Comparison of ENCODE assay signal across 17 cellular contexts in genomic region chr5:146894763-146895521, GRCh38. TPM values are rescaled to one million over a fixed set of nuclear protein-coding genes. Genes with fewer than 3 reads are reported as not detected.
DNase-seq lines count a peak whose midpoint lies in the region; ATAC-seq, FAIRE-seq and TF ChIP-seq lines count a peak whose summit lies in the region.
"Had no signal": no experiment of that assay in that cellular context is flagged by ENCODE, and none has a peak within 500 bp of the region (broad histone marks: within the 10 kb centered on the region; RNA-seq: fewer than 3 reads in every experiment).

No MANE protein-coding gene starts in this region.

- H3K36me3 ChIP-seq in keratinocyte (ENCODE audit: control insufficient read depth in 2 of 2, extremely low read depth in 1 of 2, insufficient read depth in 2 of 2, low read length in 2 of 2) = no peaks in the 10 kb centered on the region
- H3K36me3 ChIP-seq: HAP-1 had no signal

- no peak overlapping the region for H3K9ac ChIP-seq in keratinocyte (ENCODE audit: control insufficient read depth, extremely low read depth, insufficient read depth, low read length)

- H3K4me3 ChIP-seq in keratinocyte (ENCODE audit: control insufficient read depth in 2 of 3, extremely low read depth in 1 of 3, insufficient read depth in 2 of 3, low read depth in 1 of 3, low read length in 3 of 3) = no peak overlapping the region
- H3K4me3 ChIP-seq: HAP-1 had no signal

- H3K9me1 ChIP-seq in keratinocyte (ENCODE audit: control insufficient read depth, extremely low read depth, insufficient read depth, low read length) = no peaks in the 10 kb centered on the region

- no peak overlapping the region for H2AFZ ChIP-seq in keratinocyte (ENCODE audit: control insufficient read depth, low read length)

- FAIRE-seq in keratinocyte (lab: Jason Lieb, UNC) = no peak

- H3K27me3 Mint-ChIP-seq in activated T-cell treated with anti-CD3 and anti-CD28 coated beads, Interleukin-2, amount 50 U/mL, for 4 hours (ENCODE audit: low read depth) = peaks cover 3% of the 10 kb centered on the region
- H3K27me3 Mint-ChIP-seq: IgD-negative memory B cell had no signal

- no peaks in the 10 kb centered on the region for H3K9me3 Mint-ChIP-seq in activated T-cell treated with anti-CD3 and anti-CD28 coated beads, Interleukin-2, amount 50 U/mL, for 4 hours

- H3K27me3 ChIP-seq in keratinocyte (ENCODE audit: control insufficient read depth, extremely low read depth, insufficient read depth, low read length) = no peaks in the 10 kb centered on the region

- H3K79me2 ChIP-seq in keratinocyte (ENCODE audit: control insufficient read depth, insufficient read depth, low read length) = no peaks in the 10 kb centered on the region

- H3K36me3 Mint-ChIP-seq in activated T-cell treated with anti-CD3 and anti-CD28 coated beads, Interleukin-2, amount 50 U/mL, for 4 hours (ENCODE audit: insufficient read depth) = no peaks in the 10 kb centered on the region
- H3K36me3 Mint-ChIP-seq: IgD-negative memory B cell had no signal

- H3K4me1 ChIP-seq in keratinocyte (ENCODE audit: control insufficient read depth, extremely low read depth, insufficient read depth, low read length) = peaks cover 22% of the 10 kb centered on the region

- H3K4me1 Mint-ChIP-seq in activated T-cell treated with anti-CD3 and anti-CD28 coated beads, Interleukin-2, amount 50 U/mL, for 4 hours (ENCODE audit: low read depth) = peaks cover 17% of the 10 kb centered on the region
- H3K4me1 Mint-ChIP-seq: IgD-negative memory B cell had no signal

- peak; percentile 46 to 83 for ATAC-seq in activated T-cell treated with anti-CD3 and anti-CD28 coated beads, Interleukin-2, amount 50 U/mL, for 4 hours
- ATAC-seq in GM21825 (IDR thresholded peaks at IDR 0.05; ENCODE audit: unreplicated experiment) = no peak
- ATAC-seq in HG02981 (IDR thresholded peaks at IDR 0.05; ENCODE audit: unreplicated experiment) = no peak

- dilution Hi-C loops in keratinocyte (cut with MboI; ENCODE audit: extremely low pct_ligation_motif_present, low sequenced_read_pairs) = no loop called here

- peak overlapping the region; percentile 9 for H3K4me2 ChIP-seq in keratinocyte (ENCODE audit: control insufficient read depth, extremely low read depth, insufficient read depth, low read depth, low read length)

- TF ChIP-seq CTCF in keratinocyte (optimal IDR thresholded peaks at IDR 0.05 in 1 of 3, IDR thresholded peaks at IDR 0.05 in 1 of 3, conservative IDR thresholded peaks at IDR 0.05 in 1 of 3; ENCODE audit: extremely low read depth in 1 of 3, insufficient read depth in 2 of 3, low read length in 3 of 3) = no peak

- no peak overlapping the region for H3K27ac ChIP-seq in keratinocyte (ENCODE audit: control insufficient read depth, insufficient read depth, low read length)

- DNase-seq in activated T-cell treated with anti-CD3 and anti-CD28 coated beads, Interleukin-2, amount 50 U/mL, for 4 hours = no peak
- DNase-seq in activated T-cell treated with anti-CD3 and anti-CD28 coated beads for 4 hours (no peak), M059J (ENCODE audit: low read depth) (peak; percentile 42), astrocyte of the hippocampus (ENCODE audit: low read depth, low spot score) (peak; percentile 62), keratinocyte (ENCODE audit: low read depth, low spot score) (no peak), AG20443 (ENCODE audit: low spot score) (no peak)
- DNase-seq: MV-4-11, NCI-H1436, NCI-H2029 treated with DMSO at 0.1 percent for 48 hours, NCI-H748 treated with DMSO at 0.1 percent for 48 hours had no signal

- H4K20me1 ChIP-seq in keratinocyte (ENCODE audit: control insufficient read depth, extremely low read depth, insufficient read depth, low read length) = no peaks in the 10 kb centered on the region

- no peak overlapping the region for H3K4me3 Mint-ChIP-seq in activated T-cell treated with anti-CD3 and anti-CD28 coated beads, Interleukin-2, amount 50 U/mL, for 4 hours
- H3K4me3 Mint-ChIP-seq: IgD-negative memory B cell had no signal

- H3K9me3 ChIP-seq in keratinocyte (ENCODE audit: control insufficient read depth, low read depth, low read length) = no peaks in the 10 kb centered on the region

RNA-seq across cellular contexts. Expression of gene PPP2R2B, which starts 16.4 kb away (rescaled TPM):
- 1 to 10 TPM in 1 of 3 donors, under 1 TPM in 2; 0.30 to 1.3 (median 0.84) TPM for total RNA-seq in activated T-cell treated with anti-CD3 and anti-CD28 coated beads, Interleukin-2, amount 50 U/mL, for 4 hours
- 7.6 and 9.1 TPM in 2 replicates for total RNA-seq in M059J (2014; rRNA removed; shearing (Covaris generic))
- polyA plus RNA-seq in keratinocyte = 0.33 to 0.42 TPM (median 0.33 TPM) in 3 replicates
- polyA plus RNA-seq in keratinocyte (2011; ENCODE audit: low read depth) = 1.6 TPM
- polyA plus RNA-seq in keratinocyte (2011; cell fraction: cytosol; rRNA removed) = 0.29 and 0.66 TPM in 2 replicates
- polyA plus RNA-seq in keratinocyte (2011; cell fraction: nucleus; rRNA removed) = 0.15 and 0.31 TPM in 2 replicates
- 0.18 and 2.5 TPM in 2 replicates for polyA plus RNA-seq in keratinocyte (2012; ENCODE audit: low replicate concordance)
- 0.35 TPM in 1 of 3 replicates, not detected in the others for polyA minus RNA-seq in keratinocyte
- not detected for polyA minus RNA-seq in keratinocyte (2011; cell fraction: cytosol; rRNA and poly(A)+ RNA removed)
- 0.32 and 0.78 TPM in 2 replicates for polyA minus RNA-seq in keratinocyte (2011; cell fraction: nucleus; rRNA and poly(A)+ RNA removed)
- total RNA-seq: HT1080, NCI-H460, SK-MEL-5 had no signal

Comparison
In these comparisons a context has a peak if more than half of its experiments do, and no peak if none do; other contexts are left out.
1. ATAC-seq: peak in activated T-cell treated with anti-CD3 and anti-CD28 coated beads, Interleukin-2, amount 50 U/mL, for 4 hours (2 of 2); none in GM21825 (single experiment) and HG02981 (single experiment).
2. DNase-seq: peak in M059J (single experiment) and astrocyte of the hippocampus (single experiment); none in activated T-cell treated with anti-CD3 and anti-CD28 coated beads, Interleukin-2, amount 50 U/mL, for 4 hours (single experiment), activated T-cell treated with anti-CD3 and anti-CD28 coated beads for 4 hours (single experiment), keratinocyte (single experiment) and AG20443 (single experiment).